In genomic region chr2:64273524-64274398, GRCh38 we compare ENCODE assay signal across 8 cellular contexts.
DNase-seq lines count a peak whose midpoint lies in the region; ATAC-seq lines count a peak whose summit lies in the region.

No MANE protein-coding gene starts in this region.

- CTCF ChIA-PET in activated CD4-positive, alpha-beta memory T cell treated with anti-CD3 and anti-CD28 coated beads for 36 hours (lab: Charles Lee), result no interaction called here

- DNase-seq in activated T-cell treated with anti-CD3 and anti-CD28 coated beads, Interleukin-2, amount 50 U/mL, for 72 hours, result no peak
- no peak for DNase-seq in activated T-cell treated with anti-CD3 and anti-CD28 coated beads, Interleukin-2, amount 50 U/mL, for 48 hours
- peak; percentile 45 for DNase-seq in amniotic stem cell (lab: John Stamatoyannopoulos, UW)
- no peak for DNase-seq in stimulated activated effector memory CD8-positive, alpha-beta T cell treated with anti-CD3 and anti-CD28 coated beads, Interleukin-12 subunit alpha, Interleukin-12 subunit beta, amount 100 ng/mL, for 72 hours (ENCODE audit: low spot score in 2 of 2)
- no peak for DNase-seq in NCI-H524 treated with DMSO at 0.1 percent for 48 hours (lab: John Stamatoyannopoulos, UW)
- no peak for DNase-seq in activated CD4-positive, alpha-beta memory T cell treated with anti-CD3 and anti-CD28 coated beads for 36 hours
- no peak for DNase-seq in NK-92 (lab: John Stamatoyannopoulos, UW; ENCODE audit: unreplicated experiment)

- peaks cover 32% of the 10 kb centered on the region for H3K4me1 Mint-ChIP-seq in activated T-cell treated with anti-CD3 and anti-CD28 coated beads, Interleukin-2, amount 50 U/mL, for 72 hours (ENCODE audit: low read depth)
- H3K4me1 Mint-ChIP-seq in stimulated activated effector memory CD8-positive, alpha-beta T cell treated with anti-CD3 and anti-CD28 coated beads, Interleukin-12 subunit alpha, Interleukin-12 subunit beta, amount 100 ng/mL, for 72 hours, result peaks cover 17% of the 10 kb centered on the region
- peaks cover 23% of the 10 kb centered on the region for H3K4me1 Mint-ChIP-seq in activated CD4-positive, alpha-beta memory T cell treated with anti-CD3 and anti-CD28 coated beads for 36 hours (ENCODE audit: low read depth)

- no peaks in the 10 kb centered on the region for H3K9me3 ChIP-seq in iPS-20b (ENCODE audit: insufficient read depth, low read depth, low read length)

- H3K4me1 ChIP-seq in iPS-20b (ENCODE audit: insufficient read depth, low read length), result peaks cover 55% of the 10 kb centered on the region

- H3K4me3 ChIP-seq in iPS-20b (ENCODE audit: low read length), result no peak overlapping the region

- no peaks in the 10 kb centered on the region for H3K27me3 Mint-ChIP-seq in activated T-cell treated with anti-CD3 and anti-CD28 coated beads, Interleukin-2, amount 50 U/mL, for 72 hours (ENCODE audit: low read depth)
- H3K27me3 Mint-ChIP-seq in activated CD4-positive, alpha-beta memory T cell treated with anti-CD3 and anti-CD28 coated beads for 36 hours, result no peaks in the 10 kb centered on the region

- H3K27me3 ChIP-seq in iPS-20b (ENCODE audit: insufficient read depth, low read length), result peaks cover 6% of the 10 kb centered on the region; the same call in 1 of the 2 replicates

- ATAC-seq in activated T-cell treated with anti-CD3 and anti-CD28 coated beads, Interleukin-2, amount 50 U/mL, for 72 hours (replicated peaks in 1 of 2), result no peak
- ATAC-seq in stimulated activated effector memory CD8-positive, alpha-beta T cell treated with anti-CD3 and anti-CD28 coated beads, Interleukin-12 subunit alpha, Interleukin-12 subunit beta, amount 100 ng/mL, for 72 hours, result no peak

- peak overlapping the region; percentile 36 for H3K27ac Mint-ChIP-seq in activated T-cell treated with anti-CD3 and anti-CD28 coated beads, Interleukin-2, amount 50 U/mL, for 72 hours
- peak overlapping the region; percentile 48 for H3K27ac Mint-ChIP-seq in stimulated activated effector memory CD8-positive, alpha-beta T cell treated with anti-CD3 and anti-CD28 coated beads, Interleukin-12 subunit alpha, Interleukin-12 subunit beta, amount 100 ng/mL, for 72 hours
- H3K27ac Mint-ChIP-seq in activated CD4-positive, alpha-beta memory T cell treated with anti-CD3 and anti-CD28 coated beads for 36 hours, result no peak overlapping the region

- H3K27ac ChIP-seq in iPS-20b (ENCODE audit: low read length), result no peak overlapping the region

- peaks cover 10% of the 10 kb centered on the region; the same call in 1 of the 2 replicates for H3K36me3 ChIP-seq in iPS-20b (ENCODE audit: insufficient read depth, low read depth, low read length)

- peaks cover 4 to 5% of the 10 kb centered on the region in 2 donors for H3K9me3 Mint-ChIP-seq in activated T-cell treated with anti-CD3 and anti-CD28 coated beads, Interleukin-2, amount 50 U/mL, for 72 hours
- peaks cover 4% of the 10 kb centered on the region for H3K9me3 Mint-ChIP-seq in stimulated activated effector memory CD8-positive, alpha-beta T cell treated with anti-CD3 and anti-CD28 coated beads, Interleukin-12 subunit alpha, Interleukin-12 subunit beta, amount 100 ng/mL, for 72 hours
- no peaks in the 10 kb centered on the region for H3K9me3 Mint-ChIP-seq in activated CD4-positive, alpha-beta memory T cell treated with anti-CD3 and anti-CD28 coated beads for 36 hours

- H3K9ac ChIP-seq in iPS-20b (ENCODE audit: low read depth, low read length), result peak overlapping the region; percentile 13; the same call in 1 of the 2 replicates

- H3K4me3 Mint-ChIP-seq in activated T-cell treated with anti-CD3 and anti-CD28 coated beads, Interleukin-2, amount 50 U/mL, for 72 hours, result no peak overlapping the region
- no peak overlapping the region for H3K4me3 Mint-ChIP-seq in stimulated activated effector memory CD8-positive, alpha-beta T cell treated with anti-CD3 and anti-CD28 coated beads, Interleukin-12 subunit alpha, Interleukin-12 subunit beta, amount 100 ng/mL, for 72 hours
- no peak overlapping the region for H3K4me3 Mint-ChIP-seq in activated CD4-positive, alpha-beta memory T cell treated with anti-CD3 and anti-CD28 coated beads for 36 hours

- H3K36me3 Mint-ChIP-seq in activated T-cell treated with anti-CD3 and anti-CD28 coated beads, Interleukin-2, amount 50 U/mL, for 72 hours (ENCODE audit: insufficient read depth in 2 of 2), result peaks cover 0 to 3% of the 10 kb centered on the region in 2 donors
- H3K36me3 Mint-ChIP-seq in stimulated activated effector memory CD8-positive, alpha-beta T cell treated with anti-CD3 and anti-CD28 coated beads, Interleukin-12 subunit alpha, Interleukin-12 subunit beta, amount 100 ng/mL, for 72 hours, result no peaks in the 10 kb centered on the region
- H3K36me3 Mint-ChIP-seq in activated CD4-positive, alpha-beta memory T cell treated with anti-CD3 and anti-CD28 coated beads for 36 hours, result no peaks in the 10 kb centered on the region

- POLR2A ChIA-PET in activated CD4-positive, alpha-beta memory T cell treated with anti-CD3 and anti-CD28 coated beads for 36 hours (lab: Charles Lee), result no interaction called here

- intact Hi-C loops in activated CD4-positive, alpha-beta memory T cell treated with anti-CD3 and anti-CD28 coated beads for 36 hours (cut with micrococcal nuclease), result loop anchor here (2.0 kb wide), 1 partner anchor 59 kb away; no protein-coding TSS in a partner anchor
